Comparison of ENCODE assay signal across 1 cellular context in genomic region chr10:31318854-31319601, GRCh38.
TF ChIP-seq lines count a peak whose summit lies in the region.

Gene ZEB1, plus strand, starts transcription at chr10:31319216. Its CDS starts 19 bp downstream, at chr10:31319235.

TF ChIP-seq in K562, 482 proteins besides CTCF, POLR2A, EP300 and RAD21 (continued from another document):
- TF ChIP-seq HMGN3 (IDR thresholded peaks at IDR 0.05; ENCODE audit: borderline replicate concordance, extremely low read depth, insufficient read length, low read depth, low read length) (peak; percentile 17), MAZ (CRISPR knock-in tag; conservative IDR thresholded peaks at IDR 0.05 in 1 of 2, IDR thresholded peaks at IDR 0.05 in 1 of 2) (peak in 1 of 2 experiments; percentile 62; a peak in 3 of 4 replicates), MYBL2 (IDR thresholded peaks at IDR 0.05; ENCODE audit: low read depth) (peak; percentile 76), MYBL2 (CRISPR knock-in tag; IDR thresholded peaks at IDR 0.05; ENCODE audit: borderline replicate concordance) (no peak), MTA1 (IDR thresholded peaks at IDR 0.05; ENCODE audit: borderline replicate concordance) (no peak), BCL6 (CRISPR knock-in tag; IDR thresholded peaks at IDR 0.05) (no peak), NR1H2 (CRISPR knock-in tag; IDR thresholded peaks at IDR 0.05) (no peak), RFX1 (IDR thresholded peaks at IDR 0.05) (peak; percentile 91), GTF2F1 (IDR thresholded peaks at IDR 0.05; ENCODE audit: low read depth, low read length) (no peak), HIVEP1 (CRISPR knock-in tag; IDR thresholded peaks at IDR 0.05) (no peak), ZEB2 (IDR thresholded peaks at IDR 0.05) (peak; percentile 47), ZNF511 (CRISPR knock-in tag; IDR thresholded peaks at IDR 0.05) (peak; percentile 27; the same call in 1 of the 2 replicates), SMAD2 (IDR thresholded peaks at IDR 0.05; ENCODE audit: low read depth, low read length) (no peak), ZC3H11A (IDR thresholded peaks at IDR 0.05; ENCODE audit: low read depth, low read length) (no peak), SMARCA4 (IDR thresholded peaks at IDR 0.05) (no peak), ATF4 (CRISPR knock-in tag; IDR thresholded peaks at IDR 0.05) (no peak), RB1 (IDR thresholded peaks at IDR 0.05; ENCODE audit: low read depth) (0 out of 2 replicates have a peak, but pooled peaks have one; percentile 30), ZNF324 (CRISPR knock-in tag; IDR thresholded peaks at IDR 0.05) (no peak), RBFOX2 (IDR thresholded peaks at IDR 0.05; ENCODE audit: low read depth, low read length) (peak; percentile 69), NFE2 (IDR thresholded peaks at IDR 0.05; ENCODE audit: low read depth) (no peak), CBX1 (IDR thresholded peaks at IDR 0.05; ENCODE audit: low read depth) (peak; percentile 60; the same call in 1 of the 2 replicates), ETV1 (tag; conservative IDR thresholded peaks at IDR 0.05; ENCODE audit: low read depth) (peak; percentile 93), ZNF449 (CRISPR knock-in tag; IDR thresholded peaks at IDR 0.05) (no peak), ZNF41 (CRISPR knock-in tag; conservative IDR thresholded peaks at IDR 0.05) (no peak), EP400 (IDR thresholded peaks at IDR 0.05) (peak; percentile 51; the same call in 1 of the 2 replicates), HES1 (IDR thresholded peaks at IDR 0.05; ENCODE audit: low read depth) (no peak), CREM (IDR thresholded peaks at IDR 0.05; ENCODE audit: low read depth) (peak; percentile 58), E2F3 (CRISPR knock-in tag; IDR thresholded peaks at IDR 0.05) (0 out of 2 replicates have a peak, but pooled peaks have one; percentile 16), FIP1L1 (IDR thresholded peaks at IDR 0.05; ENCODE audit: low read depth, low read length, poor library complexity, severe bottlenecking) (no peak), ZBED1 (IDR thresholded peaks at IDR 0.05) (no peak), SOX6 (IDR thresholded peaks at IDR 0.05) (no peak), ZZZ3 (IDR thresholded peaks at IDR 0.05) (no peak), ZNF232 (CRISPR knock-in tag; IDR thresholded peaks at IDR 0.05) (no peak), NBN (IDR thresholded peaks at IDR 0.05; ENCODE audit: low read depth) (no peak), DACH1 (IDR thresholded peaks at IDR 0.05; ENCODE audit: partially characterized antibody) (no peak), NRF1 (conservative IDR thresholded peaks at IDR 0.05 in 1 of 2, IDR thresholded peaks at IDR 0.05 in 1 of 2) (peak; percentile 47 to 51; a peak in 2 of 4 replicates), CXXC5 (CRISPR knock-in tag; IDR thresholded peaks at IDR 0.05) (peak; percentile 65), TOE1 (IDR thresholded peaks at IDR 0.05; ENCODE audit: borderline replicate concordance) (no peak), TOE1 (CRISPR knock-in tag; IDR thresholded peaks at IDR 0.05; ENCODE audit: borderline replicate concordance, low read depth) (no peak), PTRF (tag; IDR thresholded peaks at IDR 0.05) (no peak), ZNF133 (CRISPR knock-in tag; IDR thresholded peaks at IDR 0.05) (no peak), ZBTB17 (CRISPR knock-in tag; IDR thresholded peaks at IDR 0.05) (no peak), SIN3B (IDR thresholded peaks at IDR 0.05; ENCODE audit: low read depth) (no peak), DIDO1 (tag; IDR thresholded peaks at IDR 0.05; ENCODE audit: low read depth) (peak; percentile 46; the same call in 1 of the 2 replicates), THAP12 (CRISPR knock-in tag; IDR thresholded peaks at IDR 0.05) (peak; percentile 56; the same call in 1 of the 2 replicates), PRMT5 (CRISPR knock-in tag; IDR thresholded peaks at IDR 0.05) (no peak)
- TF ChIP-seq, protein P1, sequence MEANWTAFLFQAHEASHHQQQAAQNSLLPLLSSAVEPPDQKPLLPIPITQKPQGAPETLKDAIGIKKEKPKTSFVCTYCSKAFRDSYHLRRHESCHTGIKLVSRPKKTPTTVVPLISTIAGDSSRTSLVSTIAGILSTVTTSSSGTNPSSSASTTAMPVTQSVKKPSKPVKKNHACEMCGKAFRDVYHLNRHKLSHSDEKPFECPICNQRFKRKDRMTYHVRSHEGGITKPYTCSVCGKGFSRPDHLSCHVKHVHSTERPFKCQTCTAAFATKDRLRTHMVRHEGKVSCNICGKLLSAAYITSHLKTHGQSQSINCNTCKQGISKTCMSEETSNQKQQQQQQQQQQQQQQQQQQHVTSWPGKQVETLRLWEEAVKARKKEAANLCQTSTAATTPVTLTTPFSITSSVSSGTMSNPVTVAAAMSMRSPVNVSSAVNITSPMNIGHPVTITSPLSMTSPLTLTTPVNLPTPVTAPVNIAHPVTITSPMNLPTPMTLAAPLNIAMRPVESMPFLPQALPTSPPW (CRISPR knock-in tag; IDR thresholded peaks at IDR 0.05): peak; percentile 97
- TF ChIP-seq, protein P2, sequence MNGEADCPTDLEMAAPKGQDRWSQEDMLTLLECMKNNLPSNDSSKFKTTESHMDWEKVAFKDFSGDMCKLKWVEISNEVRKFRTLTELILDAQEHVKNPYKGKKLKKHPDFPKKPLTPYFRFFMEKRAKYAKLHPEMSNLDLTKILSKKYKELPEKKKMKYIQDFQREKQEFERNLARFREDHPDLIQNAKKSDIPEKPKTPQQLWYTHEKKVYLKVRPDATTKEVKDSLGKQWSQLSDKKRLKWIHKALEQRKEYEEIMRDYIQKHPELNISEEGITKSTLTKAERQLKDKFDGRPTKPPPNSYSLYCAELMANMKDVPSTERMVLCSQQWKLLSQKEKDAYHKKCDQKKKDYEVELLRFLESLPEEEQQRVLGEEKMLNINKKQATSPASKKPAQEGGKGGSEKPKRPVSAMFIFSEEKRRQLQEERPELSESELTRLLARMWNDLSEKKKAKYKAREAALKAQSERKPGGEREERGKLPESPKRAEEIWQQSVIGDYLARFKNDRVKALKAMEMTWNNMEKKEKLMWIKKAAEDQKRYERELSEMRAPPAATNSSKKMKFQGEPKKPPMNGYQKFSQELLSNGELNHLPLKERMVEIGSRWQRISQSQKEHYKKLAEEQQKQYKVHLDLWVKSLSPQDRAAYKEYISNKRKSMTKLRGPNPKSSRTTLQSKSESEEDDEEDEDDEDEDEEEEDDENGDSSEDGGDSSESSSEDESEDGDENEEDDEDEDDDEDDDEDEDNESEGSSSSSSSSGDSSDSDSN (IDR thresholded peaks at IDR 0.05; ENCODE audit: borderline replicate concordance in 1 of 2, low read depth in 2 of 2, low read length in 2 of 2): peak; percentile 89 to 94; a peak in 3 of 4 replicates
- TF ChIP-seq, protein P3, sequence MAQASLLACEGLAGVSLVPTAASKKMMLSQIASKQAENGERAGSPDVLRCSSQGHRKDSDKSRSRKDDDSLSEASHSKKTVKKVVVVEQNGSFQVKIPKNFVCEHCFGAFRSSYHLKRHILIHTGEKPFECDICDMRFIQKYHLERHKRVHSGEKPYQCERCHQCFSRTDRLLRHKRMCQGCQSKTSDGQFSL (CRISPR knock-in tag; IDR thresholded peaks at IDR 0.05): peak; percentile 80
- TF ChIP-seq, protein P3 (tag; IDR thresholded peaks at IDR 0.05): peak in 1 of 2 experiments; percentile 85; a peak in 2 of 4 replicates
- TF ChIP-seq, protein P4, sequence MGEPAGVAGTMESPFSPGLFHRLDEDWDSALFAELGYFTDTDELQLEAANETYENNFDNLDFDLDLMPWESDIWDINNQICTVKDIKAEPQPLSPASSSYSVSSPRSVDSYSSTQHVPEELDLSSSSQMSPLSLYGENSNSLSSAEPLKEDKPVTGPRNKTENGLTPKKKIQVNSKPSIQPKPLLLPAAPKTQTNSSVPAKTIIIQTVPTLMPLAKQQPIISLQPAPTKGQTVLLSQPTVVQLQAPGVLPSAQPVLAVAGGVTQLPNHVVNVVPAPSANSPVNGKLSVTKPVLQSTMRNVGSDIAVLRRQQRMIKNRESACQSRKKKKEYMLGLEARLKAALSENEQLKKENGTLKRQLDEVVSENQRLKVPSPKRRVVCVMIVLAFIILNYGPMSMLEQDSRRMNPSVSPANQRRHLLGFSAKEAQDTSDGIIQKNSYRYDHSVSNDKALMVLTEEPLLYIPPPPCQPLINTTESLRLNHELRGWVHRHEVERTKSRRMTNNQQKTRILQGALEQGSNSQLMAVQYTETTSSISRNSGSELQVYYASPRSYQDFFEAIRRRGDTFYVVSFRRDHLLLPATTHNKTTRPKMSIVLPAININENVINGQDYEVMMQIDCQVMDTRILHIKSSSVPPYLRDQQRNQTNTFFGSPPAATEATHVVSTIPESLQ (CRISPR knock-in tag; IDR thresholded peaks at IDR 0.05): no peak
- TF ChIP-seq, protein P5, sequence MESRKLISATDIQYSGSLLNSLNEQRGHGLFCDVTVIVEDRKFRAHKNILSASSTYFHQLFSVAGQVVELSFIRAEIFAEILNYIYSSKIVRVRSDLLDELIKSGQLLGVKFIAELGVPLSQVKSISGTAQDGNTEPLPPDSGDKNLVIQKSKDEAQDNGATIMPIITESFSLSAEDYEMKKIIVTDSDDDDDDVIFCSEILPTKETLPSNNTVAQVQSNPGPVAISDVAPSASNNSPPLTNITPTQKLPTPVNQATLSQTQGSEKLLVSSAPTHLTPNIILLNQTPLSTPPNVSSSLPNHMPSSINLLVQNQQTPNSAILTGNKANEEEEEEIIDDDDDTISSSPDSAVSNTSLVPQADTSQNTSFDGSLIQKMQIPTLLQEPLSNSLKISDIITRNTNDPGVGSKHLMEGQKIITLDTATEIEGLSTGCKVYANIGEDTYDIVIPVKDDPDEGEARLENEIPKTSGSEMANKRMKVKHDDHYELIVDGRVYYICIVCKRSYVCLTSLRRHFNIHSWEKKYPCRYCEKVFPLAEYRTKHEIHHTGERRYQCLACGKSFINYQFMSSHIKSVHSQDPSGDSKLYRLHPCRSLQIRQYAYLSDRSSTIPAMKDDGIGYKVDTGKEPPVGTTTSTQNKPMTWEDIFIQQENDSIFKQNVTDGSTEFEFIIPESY (CRISPR knock-in tag; IDR thresholded peaks at IDR 0.05): no peak
- TF ChIP-seq, protein P6, sequence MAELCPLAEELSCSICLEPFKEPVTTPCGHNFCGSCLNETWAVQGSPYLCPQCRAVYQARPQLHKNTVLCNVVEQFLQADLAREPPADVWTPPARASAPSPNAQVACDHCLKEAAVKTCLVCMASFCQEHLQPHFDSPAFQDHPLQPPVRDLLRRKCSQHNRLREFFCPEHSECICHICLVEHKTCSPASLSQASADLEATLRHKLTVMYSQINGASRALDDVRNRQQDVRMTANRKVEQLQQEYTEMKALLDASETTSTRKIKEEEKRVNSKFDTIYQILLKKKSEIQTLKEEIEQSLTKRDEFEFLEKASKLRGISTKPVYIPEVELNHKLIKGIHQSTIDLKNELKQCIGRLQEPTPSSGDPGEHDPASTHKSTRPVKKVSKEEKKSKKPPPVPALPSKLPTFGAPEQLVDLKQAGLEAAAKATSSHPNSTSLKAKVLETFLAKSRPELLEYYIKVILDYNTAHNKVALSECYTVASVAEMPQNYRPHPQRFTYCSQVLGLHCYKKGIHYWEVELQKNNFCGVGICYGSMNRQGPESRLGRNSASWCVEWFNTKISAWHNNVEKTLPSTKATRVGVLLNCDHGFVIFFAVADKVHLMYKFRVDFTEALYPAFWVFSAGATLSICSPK (IDR thresholded peaks at IDR 0.05; ENCODE audit: borderline replicate concordance): no peak
TF ChIP-seq in K562: peak in this region for 48.
